8 cellular contexts compared by ENCODE assay signal in the genomic region with DNA sequence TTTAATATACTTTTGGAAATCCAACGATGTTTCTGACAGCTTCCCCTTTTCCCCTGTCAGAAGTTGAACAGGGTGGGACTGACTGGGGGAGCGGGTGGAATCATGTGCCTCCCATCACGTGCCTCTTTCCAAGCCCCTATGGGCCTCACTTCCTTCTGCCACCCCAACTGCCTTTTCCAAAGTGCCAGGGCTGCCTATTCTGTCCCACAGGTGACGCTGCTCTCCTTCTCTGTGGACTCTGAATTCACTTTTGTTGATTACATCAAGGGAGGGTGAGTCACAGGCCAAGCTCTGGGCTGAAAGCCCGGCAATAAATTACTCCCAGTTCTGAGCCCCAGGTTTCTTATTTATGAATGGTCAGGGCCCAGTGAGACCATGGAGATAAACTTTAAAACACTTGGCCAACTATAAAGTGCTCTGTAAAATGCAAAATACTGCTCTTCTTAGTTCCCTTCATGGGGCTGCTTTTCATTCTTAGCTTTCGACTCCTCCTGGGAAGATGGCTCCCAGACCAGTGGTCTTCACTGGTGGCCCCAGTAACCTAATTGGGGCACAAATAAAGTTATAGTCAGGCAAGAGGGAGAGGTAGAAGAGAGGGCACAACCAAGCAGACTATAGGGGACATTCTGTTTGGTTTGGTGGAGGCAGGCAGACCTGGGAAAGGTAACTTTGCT. TPM values are rescaled to one million over a fixed set of nuclear protein-coding genes. Genes with fewer than 3 reads are reported as not detected.
DNase-seq lines count a peak whose midpoint lies in the region; ATAC-seq and TF ChIP-seq lines count a peak whose summit lies in the region.

No MANE protein-coding gene starts in this region.

- H3K4me3 ChIP-seq in left lung (no peak overlapping the region), stomach (no peak overlapping the region)

- ATAC-seq in left lung (peak; percentile 97), HG03565 (IDR thresholded peaks at IDR 0.05; ENCODE audit: unreplicated experiment) (no peak), GM18505 (IDR thresholded peaks at IDR 0.05; ENCODE audit: unreplicated experiment) (no peak)

- TF ChIP-seq CTCF in left lung (IDR thresholded peaks at IDR 0.05), result peak; percentile 25 to 58
- peak in 5 of 7 experiments; percentile 52 to 87 (median 70) for TF ChIP-seq CTCF in stomach (IDR thresholded peaks at IDR 0.05)

- H3K27me3 ChIP-seq in left lung (no peaks in the 10 kb centered on the region), stomach (no peaks in the 10 kb centered on the region)

- 21 to 29% (median 23%) methylated on average over 6 of the region's 6 CpGs for WGBS in stomach, 5 donors

- H3K4me1 ChIP-seq in left lung (peaks cover 0 to 16% of the 10 kb centered on the region in 2 donors), stomach (peaks cover 0 to 20% (median 3%) of the 10 kb centered on the region in 4 donors)

- H3K9me3 ChIP-seq in left lung (no peaks in the 10 kb centered on the region), stomach (no peaks in the 10 kb centered on the region)

- no peak for TF ChIP-seq EP300 in stomach (IDR thresholded peaks at IDR 0.05)

- H3K36me3 ChIP-seq in left lung, result no peaks in the 10 kb centered on the region
- H3K36me3 ChIP-seq in stomach, result no peaks in the 10 kb centered on the region

- H3K27ac ChIP-seq in left lung, result peak overlapping the region in 1 of 2 donors; percentile 58
- peak overlapping the region in 4 of 5 donors; percentile 26 to 64 (median 48) for H3K27ac ChIP-seq in stomach

- no peak for TF ChIP-seq POLR2A in stomach (IDR thresholded peaks at IDR 0.05)
- no peak for TF ChIP-seq POLR2A in GM18505 (IDR thresholded peaks at IDR 0.05; ENCODE audit: borderline replicate concordance, extremely low read depth, insufficient read depth, insufficient read length)

- intact Hi-C loops in left lung (cut with DNase I) (no loop called here), stomach (cut with DNase I; ENCODE audit: low total_unique reads) (no loop called here)

- peak; percentile 25 for DNase-seq in stimulated activated naive CD4-positive, alpha-beta T cell treated with Interleukin-2 at 50 U/mL for 16 hours (lab: John Stamatoyannopoulos, UW)
- DNase-seq in stimulated activated naive CD4-positive, alpha-beta T cell (lab: John Stamatoyannopoulos, UW), result no peak
- DNase-seq in RPMI8226 (peak; percentile 30), cerebellar cortex (ENCODE audit: low spot score) (peak; percentile 21), left lung (peak in 1 of 2 donors; percentile 67), stomach (peak; percentile 76)

RNA-seq across cellular contexts. Expression of a gene that starts 12.3 kb away (rescaled TPM):
- total RNA-seq in left lung, result under 1 TPM in 1 of 2 donors, not detected in 1; 0.21 TPM
- total RNA-seq in stomach, result not detected
- under 1 TPM in 2 of 3 donors, not detected in 1; 0.10 to 0.19 TPM for polyA plus RNA-seq in stomach

RNA-seq across cellular contexts. Expression of a gene that starts 15.6 kb away (rescaled TPM):
- total RNA-seq in left lung (10 to 100 TPM; 15.2 to 22.3 TPM), stomach (10 to 100 TPM in 4 of 5 donors, 1 to 10 TPM in 1; 7.5 to 53.6 (median 15.1) TPM)
- 1 to 10 TPM; 4.1 to 5.6 (median 4.6) TPM for polyA plus RNA-seq in stomach

RNA-seq across cellular contexts. Expression of a gene that starts 33.9 kb away (rescaled TPM):
- 10 to 100 TPM; 19.9 to 29.4 TPM for total RNA-seq in left lung
- total RNA-seq in stomach, result 10 to 100 TPM in 4 of 5 donors, 1 to 10 TPM in 1; 7.6 to 54.5 (median 22.0) TPM
- polyA plus RNA-seq in stomach, result 10 to 100 TPM; 12.4 to 20.0 (median 15.1) TPM

RNA-seq across cellular contexts. Expression of a gene that starts 53.8 kb away (rescaled TPM):
- total RNA-seq in left lung, result 10 to 100 TPM; 29.1 to 37.5 TPM
- total RNA-seq in stomach, result 10 to 100 TPM; 14.3 to 61.1 (median 27.4) TPM
- polyA plus RNA-seq in stomach, result 10 to 100 TPM; 22.9 to 37.2 (median 23.2) TPM

Comparison
In these comparisons a context has a peak if more than half of its experiments do, and no peak if none do; other contexts are left out.
1. DNase-seq: peak in stimulated activated naive CD4-positive, alpha-beta T cell treated with Interleukin-2 at 50 U/mL for 16 hours (single experiment), RPMI8226 (single experiment), cerebellar cortex (single experiment) and stomach (single experiment); none in stimulated activated naive CD4-positive, alpha-beta T cell (0 of 6).